ENCODE assay signal across 13 cellular contexts in genomic region chr7:38424750-38425463, GRCh38.
A peak's percentile ranks its signal among the peaks of the same experiment; 100 is the strongest.
DNase-seq lines count a peak whose midpoint lies in the region; ATAC-seq, FAIRE-seq and TF ChIP-seq lines count a peak whose summit lies in the region.
"Had no signal": no experiment of that assay in that cellular context is flagged by ENCODE, and none has a peak within 500 bp of the region (broad histone marks: within the 10 kb centered on the region; RNA-seq: fewer than 3 reads in every experiment).

No MANE protein-coding gene starts in this region.

- H3K4me3 ChIP-seq in BE2C (ENCODE audit: low read depth, low read length) (no peak overlapping the region), ascending aorta (no peak overlapping the region), ovary (no peak overlapping the region)
- H3K4me3 ChIP-seq: mucosa of descending colon, skin epidermis had no signal

- peak overlapping the region in 1 of 3 donors; percentile 51 for H3K4me3 Mint-ChIP-seq in T-cell
- peak overlapping the region in 2 of 5 donors; percentile 4 to 33 for H3K4me3 Mint-ChIP-seq in immature natural killer cell

- H3K9me3 ChIP-seq in BE2C (no peaks in the 10 kb centered on the region), ascending aorta (no peaks in the 10 kb centered on the region), ovary (no peaks in the 10 kb centered on the region)
- H3K9me3 ChIP-seq: mucosa of descending colon had no signal

- CTCF ChIA-PET in T-cell (lab: Charles Lee) = interaction anchor here in 1 of 2 donors (0.6 kb wide), 1 partner anchor 322 kb away, joined by 3 read pairs; no protein-coding TSS in a partner anchor

- DNase-seq in BE2C (no peak), GM12891 (ENCODE audit: insufficient read length, low spot score) (no peak), T-cell (no peak), immature natural killer cell (no peak), ascending aorta (ENCODE audit: low spot score in 2 of 2) (no peak), ovary (no peak), SKM-1 (lab: John Stamatoyannopoulos, UW; ENCODE audit: unreplicated experiment) (no peak)
- DNase-seq: activated gamma-delta T cell treated with Interleukin-2 at 50 U/mL for 16 hours; effector CD8-positive, alpha-beta T cell; mucosa of descending colon; NCI-H526 treated with DMSO at 0.1 percent for 48 hours had no signal

- H3K27me3 Mint-ChIP-seq in T-cell (no peaks in the 10 kb centered on the region), immature natural killer cell (ENCODE audit: low read depth in 3 of 3) (peaks cover 0 to 2% (median 1%) of the 10 kb centered on the region in 3 donors)

- H3K4me1 ChIP-seq in BE2C = no peaks in the 10 kb centered on the region
- H3K4me1 ChIP-seq in ascending aorta = no peaks in the 10 kb centered on the region
- H3K4me1 ChIP-seq in ovary (ENCODE audit: insufficient read depth) = no peaks in the 10 kb centered on the region

- 88 to 89% (median 88%) methylated on average over 3 of the region's 3 CpGs for WGBS in ovary, 3 donors

- H3K4me1 Mint-ChIP-seq in T-cell (peaks cover 35 to 62% (median 54%) of the 10 kb centered on the region in 3 donors), immature natural killer cell (peaks cover 27 to 43% of the 10 kb centered on the region in 2 donors)

- no peaks in the 10 kb centered on the region for H3K36me3 ChIP-seq in BE2C
- H3K36me3 ChIP-seq in ascending aorta = no peaks in the 10 kb centered on the region
- H3K36me3 ChIP-seq in ovary = no peaks in the 10 kb centered on the region

- TF ChIP-seq POLR2A in GM12891 (IDR thresholded peaks at IDR 0.05; ENCODE audit: low read depth, low read length) = no peak
- no peak for TF ChIP-seq POLR2A in ovary (IDR thresholded peaks at IDR 0.05)

- intact Hi-C loops in ascending aorta (cut with DNase I) (no loop called here), ovary (cut with DNase I) (no loop called here)

- H3K27ac Mint-ChIP-seq in T-cell (peak overlapping the region; percentile 59 to 87), immature natural killer cell (peak overlapping the region in 5 of 6 donors; percentile 1 to 33 (median 20))

- ATAC-seq in T-cell (replicated peaks in 1 of 4) (peak; percentile 31 to 42 (median 40)), HG03175 (IDR thresholded peaks at IDR 0.05; ENCODE audit: unreplicated experiment) (no peak)
- ATAC-seq: mucosa of descending colon had no signal

- peaks cover 0 to 6% (median 0%) of the 10 kb centered on the region in 3 donors for H3K9me3 Mint-ChIP-seq in T-cell
- H3K9me3 Mint-ChIP-seq in immature natural killer cell = no peaks in the 10 kb centered on the region

- peak; percentile 59 for FAIRE-seq in GM12891 (lab: Jason Lieb, UNC)

- TF ChIP-seq CTCF in BE2C (IDR thresholded peaks at IDR 0.05; ENCODE audit: low read depth, low read length) (0 out of 2 replicates have a peak, but pooled peaks have one; percentile 10), ascending aorta (IDR thresholded peaks at IDR 0.05) (no peak), ovary (IDR thresholded peaks at IDR 0.05) (no peak)

- H3K27ac ChIP-seq in ascending aorta (no peak overlapping the region), ovary (no peak overlapping the region)
- H3K27ac ChIP-seq: skin epidermis had no signal

- no peaks in the 10 kb centered on the region for H3K36me3 Mint-ChIP-seq in T-cell
- H3K36me3 Mint-ChIP-seq in immature natural killer cell = no peaks in the 10 kb centered on the region

- TF ChIP-seq EP300 in ovary (IDR thresholded peaks at IDR 0.05) = no peak

- POLR2A ChIA-PET in T-cell (lab: Charles Lee) = no interaction called here

- H3K27me3 ChIP-seq in BE2C = no peaks in the 10 kb centered on the region
- no peaks in the 10 kb centered on the region for H3K27me3 ChIP-seq in ascending aorta
- H3K27me3 ChIP-seq in ovary = no peaks in the 10 kb centered on the region

TF ChIP-seq in GM12891, 5 proteins besides CTCF, POLR2A, EP300 and RAD21:
- TF ChIP-seq SPI1 (IDR thresholded peaks at IDR 0.05; ENCODE audit: low read depth, low read length) (no peak), PAX5 (IDR thresholded peaks at IDR 0.05; ENCODE audit: insufficient read depth, low read length, severe bottlenecking) (no peak), POU2F2 (IDR thresholded peaks at IDR 0.05; ENCODE audit: low read depth, low read length) (no peak), POLR2AphosphoS5 (IDR thresholded peaks at IDR 0.05; ENCODE audit: low read depth, low read length) (no peak), TAF1 (IDR thresholded peaks at IDR 0.05; ENCODE audit: low read depth, low read length) (no peak)
